ENCODE assay signal across 21 cellular contexts in genomic region chr12:130588696-130589095, GRCh38.
A peak's percentile ranks its signal among the peaks of the same experiment; 100 is the strongest.
DNase-seq lines count a peak whose midpoint lies in the region; ATAC-seq and TF ChIP-seq lines count a peak whose summit lies in the region.
"Had no signal": no experiment of that assay in that cellular context is flagged by ENCODE, and none has a peak within 500 bp of the region (broad histone marks: within the 10 kb centered on the region; RNA-seq: fewer than 3 reads in every experiment).

No MANE protein-coding gene starts in this region.

- 79 to 84% methylated on average over 7 of the region's 7 CpGs for WGBS in thyroid gland, 2 donors

- H3K36me3 ChIP-seq in KOPT-K1 (ENCODE audit: insufficient read depth, low read length) (no peaks in the 10 kb centered on the region), thyroid gland (no peaks in the 10 kb centered on the region)
- H3K36me3 ChIP-seq: HAP-1 had no signal

- H3K27me3 ChIP-seq in thyroid gland = no peaks in the 10 kb centered on the region

- peak; percentile 27 for DNase-seq in NCI-H146 (lab: John Stamatoyannopoulos, UW)
- DNase-seq in NCI-H146 treated with DMSO at 0.1 percent for 48 hours (lab: John Stamatoyannopoulos, UW; ENCODE audit: unreplicated experiment) = no peak
- DNase-seq in islet precursor cell = peak; percentile 43
- no peak for DNase-seq in thyroid gland
- DNase-seq in activated naive CD4-positive, alpha-beta T cell treated with anti-CD3 and anti-CD28 coated beads, Interleukin-2, amount 50 U/mL, for 72 hours (ENCODE audit: low spot score in 2 of 2) = no peak
- no peak for DNase-seq in NCI-H2196 treated with DMSO at 0.1 percent for 48 hours (lab: John Stamatoyannopoulos, UW; ENCODE audit: unreplicated experiment)
- DNase-seq: AML-193; C1 segment of cervical spinal cord; CD4-positive, CD25-positive, alpha-beta regulatory T cell; CD8-positive, alpha-beta memory T cell; COR-L47; DMS153; DMS79; GF-D8; GM23248 had no signal

- TF ChIP-seq CTCF in thyroid gland (IDR thresholded peaks at IDR 0.05) = no peak

- H3K9me3 Mint-ChIP-seq in activated naive CD4-positive, alpha-beta T cell treated with anti-CD3 and anti-CD28 coated beads, Interleukin-2, amount 50 U/mL, for 72 hours = peaks cover 5 to 8% of the 10 kb centered on the region in 2 donors

- no peak overlapping the region for H3K27ac Mint-ChIP-seq in activated naive CD4-positive, alpha-beta T cell treated with anti-CD3 and anti-CD28 coated beads, Interleukin-2, amount 50 U/mL, for 72 hours
- H3K27ac Mint-ChIP-seq: CD8-positive, alpha-beta memory T cell; IgD-negative memory B cell had no signal

- intact Hi-C loops in thyroid gland (cut with DNase I) = no loop called here

- TF ChIP-seq POLR2A in thyroid gland (IDR thresholded peaks at IDR 0.05) = no peak

- H3K9me3 ChIP-seq in KOPT-K1 (ENCODE audit: insufficient read depth, low read length, poor library complexity, severe bottlenecking) (no peaks in the 10 kb centered on the region), thyroid gland (no peaks in the 10 kb centered on the region)
- H3K9me3 ChIP-seq: A549, HAP-1 had no signal

- ATAC-seq in activated naive CD4-positive, alpha-beta T cell treated with anti-CD3 and anti-CD28 coated beads, Interleukin-2, amount 50 U/mL, for 72 hours = no peak
- ATAC-seq: A549, HepG2 had no signal

- no peak overlapping the region for H3K4me3 ChIP-seq in thyroid gland (replicated peaks in 1 of 3)
- H3K4me3 ChIP-seq: A549, GM23248, HAP-1 had no signal

- no peaks in the 10 kb centered on the region for H3K4me1 ChIP-seq in thyroid gland
- H3K4me1 ChIP-seq: A549, HAP-1 had no signal

- peak overlapping the region; percentile 94 for H3K27ac ChIP-seq in KOPT-K1 (ENCODE audit: low read depth, low read length, poor library complexity, severe bottlenecking)
- H3K27ac ChIP-seq in thyroid gland = no peak overlapping the region
- H3K27ac ChIP-seq: 22Rv1, A549, GM23248 had no signal

- H3K36me3 Mint-ChIP-seq in activated naive CD4-positive, alpha-beta T cell treated with anti-CD3 and anti-CD28 coated beads, Interleukin-2, amount 50 U/mL, for 72 hours = peaks cover 0 to 13% of the 10 kb centered on the region in 2 donors
- H3K36me3 Mint-ChIP-seq: CD8-positive, alpha-beta memory T cell; IgD-negative memory B cell had no signal

Comparison
In these comparisons a context has a peak if more than half of its experiments do, and no peak if none do; other contexts are left out.
1. DNase-seq: peak in NCI-H146 (single experiment) and islet precursor cell (single experiment); none in NCI-H146 treated with DMSO at 0.1 percent for 48 hours (single experiment), thyroid gland (0 of 2), activated naive CD4-positive, alpha-beta T cell treated with anti-CD3 and anti-CD28 coated beads, Interleukin-2, amount 50 U/mL, for 72 hours (0 of 2) and NCI-H2196 treated with DMSO at 0.1 percent for 48 hours (single experiment).